In the genomic region with DNA sequence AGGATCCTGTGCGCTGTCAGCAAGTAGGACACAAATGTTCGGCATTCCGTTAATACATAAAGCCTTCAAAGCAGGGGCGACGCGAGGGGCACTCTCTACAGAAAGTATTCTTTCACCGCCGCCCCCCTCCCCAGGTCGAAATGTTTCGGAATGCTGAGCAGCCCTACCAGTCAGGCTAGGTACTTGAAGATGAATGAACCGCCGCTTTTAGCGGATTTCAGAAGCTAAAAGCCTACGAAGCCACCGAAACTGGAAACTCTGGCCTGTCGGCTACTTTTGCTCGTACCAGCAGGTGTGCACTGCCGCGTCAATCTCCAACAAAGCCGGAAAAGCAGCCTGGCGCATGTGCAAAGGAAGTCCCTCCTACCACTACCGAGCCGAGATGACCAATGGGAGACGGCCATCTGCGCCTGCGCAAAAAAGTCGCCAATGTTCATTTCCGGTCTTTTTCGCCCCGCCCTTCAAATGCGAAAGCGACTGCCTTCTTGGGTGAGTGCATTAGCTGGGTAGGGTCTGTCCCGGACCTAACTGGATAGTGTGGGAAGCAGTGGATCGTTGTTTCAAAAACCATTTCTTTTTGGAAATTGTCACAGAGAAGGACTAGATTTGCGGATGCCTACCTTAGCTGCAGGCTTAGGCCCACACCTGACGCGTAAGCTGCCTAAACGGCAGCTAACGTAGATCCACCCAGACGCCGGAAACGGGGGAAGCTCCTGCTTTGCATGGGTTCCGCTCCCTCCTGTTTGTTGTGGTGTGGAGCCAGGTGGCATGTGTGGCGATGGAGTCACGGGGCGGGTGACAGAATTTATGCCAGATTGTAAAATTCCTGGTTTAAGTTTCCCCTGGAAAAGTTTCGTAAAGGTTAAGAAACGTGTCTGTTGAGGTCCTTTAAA, we compare ENCODE assay signal across 8 cellular contexts. TPM values are rescaled to one million over a fixed set of nuclear protein-coding genes. Genes with fewer than 3 reads are reported as not detected.
DNase-seq lines count a peak whose midpoint lies in the region; ATAC-seq, FAIRE-seq and TF ChIP-seq lines count a peak whose summit lies in the region.

A gene (minus strand): TSS at position 301 of the 893 bp plus-strand sequence. CDS start 534 bp downstream, outside the sequence.

- H3K27ac Mint-ChIP-seq in brain, result peak within 1 kb of the TSS; percentile 99 to 100 (median 100)

- H3K36me3 ChIP-seq in SK-N-MC (ENCODE audit: insufficient read depth, low read length), result peaks cover 19% of the 10 kb centered on the region
- no peaks in the 10 kb centered on the region for H3K36me3 ChIP-seq in iPS-18a (ENCODE audit: control insufficient read depth, low read depth, low read length)
- H3K36me3 ChIP-seq in small intestine (ENCODE audit: control insufficient read depth in 2 of 2, insufficient read depth in 2 of 2, low read length in 2 of 2), result peaks cover 0 to 2% of the 10 kb centered on the region in 2 donors

- H3K9me3 ChIP-seq in SK-N-MC (ENCODE audit: low read depth, low read length), result no peaks in the 10 kb centered on the region
- H3K9me3 ChIP-seq in iPS-18a (ENCODE audit: control insufficient read depth, low read depth, low read length), result no peaks in the 10 kb centered on the region
- no peaks in the 10 kb centered on the region for H3K9me3 ChIP-seq in small intestine (ENCODE audit: control insufficient read depth, low read depth)

- H3K27me3 Mint-ChIP-seq in brain, result peaks cover 12% of the 10 kb centered on the region

- peaks cover 9% of the 10 kb centered on the region for H3K36me3 Mint-ChIP-seq in brain

- ATAC-seq in GM18511 (IDR thresholded peaks at IDR 0.05; ENCODE audit: unreplicated experiment), result peak; percentile 87
- peak; percentile 83 for ATAC-seq in HG02973 (IDR thresholded peaks at IDR 0.05; ENCODE audit: unreplicated experiment)

- H3K9ac ChIP-seq in SK-N-MC (ENCODE audit: insufficient read length) (peak within 1 kb of the TSS; percentile 88), iPS-18a (ENCODE audit: low read length) (peak within 1 kb of the TSS; percentile 84)

- peaks cover 4% of the 10 kb centered on the region for H3K4me1 ChIP-seq in iPS-18a (ENCODE audit: control insufficient read depth, low read depth, low read length)
- H3K4me1 ChIP-seq in small intestine (ENCODE audit: control insufficient read depth in 2 of 2, insufficient read depth in 1 of 2, low read depth in 1 of 2, low read length in 1 of 2), result peaks cover 0 to 10% of the 10 kb centered on the region in 2 donors

- H3K27me3 ChIP-seq in iPS-18a (ENCODE audit: control insufficient read depth, insufficient read depth, low read length) (no peaks in the 10 kb centered on the region), small intestine (ENCODE audit: control insufficient read depth in 2 of 2, insufficient read depth in 2 of 2, low read length in 2 of 2) (no peaks in the 10 kb centered on the region)

- peak within 1 kb of the TSS; percentile 91 for H3K4me3 ChIP-seq in SK-N-MC
- H3K4me3 ChIP-seq in iPS-18a (ENCODE audit: low read length), result peak within 1 kb of the TSS; percentile 90
- peak within 1 kb of the TSS; percentile 62 to 70 for H3K4me3 ChIP-seq in small intestine (ENCODE audit: low read depth in 1 of 2, low read length in 2 of 2)

- peak; percentile 33 for FAIRE-seq in small intestine (lab: Jason Lieb, UNC)

- 0 to 1% (median 0%) methylated on average over 48 of the region's 48 CpGs for WGBS in small intestine, 3 donors

- H3K9me3 Mint-ChIP-seq in brain, result peaks cover 0 to 4% (median 0%) of the 10 kb centered on the region in 5 experiments

- peaks cover 61% of the 10 kb centered on the region for H3K4me1 Mint-ChIP-seq in brain

- TF ChIP-seq CTCF in brain (conservative IDR thresholded peaks at IDR 0.05), result peak in 1 of 2 experiments; percentile 21

- peak within 1 kb of the TSS; percentile 74; the same call in 1 of the 2 replicates for H3K27ac ChIP-seq in SK-N-MC
- H3K27ac ChIP-seq in iPS-18a (ENCODE audit: low read length), result peak within 1 kb of the TSS; percentile 87
- H3K27ac ChIP-seq in small intestine (ENCODE audit: low read depth in 1 of 2, low read length in 1 of 2), result peak within 1 kb of the TSS; percentile 72 to 91

- DNase-seq in SK-N-MC (ENCODE audit: low read depth, low spot score) (peak; percentile 96), small intestine (peak; percentile 99), OCI-M2 (lab: John Stamatoyannopoulos, UW; ENCODE audit: unreplicated experiment) (no peak), SHP77 treated with DMSO at 0.1 percent for 48 hours (lab: John Stamatoyannopoulos, UW) (no peak)

- peak within 1 kb of the TSS; percentile 97 to 100 (median 99) for H3K4me3 Mint-ChIP-seq in brain

RNA-seq across cellular contexts. Expression of the gene that starts here (rescaled TPM):
- 3.2 TPM for polyA plus RNA-seq in brain (ENCODE audit: insufficient read depth, low read depth, low replicate concordance)
- 1 to 10 TPM; 1.6 to 2.9 (median 2.5) TPM for polyA plus RNA-seq in small intestine

Comparison
In these comparisons a context has a peak if more than half of its experiments do, and no peak if none do; other contexts are left out.
1. DNase-seq: peak in SK-N-MC (single experiment) and small intestine (single experiment); none in OCI-M2 (single experiment) and SHP77 treated with DMSO at 0.1 percent for 48 hours (single experiment).
2. Peak in every context shown above with its lines, with median percentiles within 50 percentile points of each other: H3K27ac ChIP-seq and H3K4me3 ChIP-seq.